8 cellular contexts compared by ENCODE assay signal in genomic region chr17:75270966-75271232, GRCh38. TPM values are rescaled to one million over a fixed set of nuclear protein-coding genes. Genes with fewer than 3 reads are reported as not detected.
DNase-seq lines count a peak whose midpoint lies in the region; ATAC-seq, FAIRE-seq and TF ChIP-seq lines count a peak whose summit lies in the region.

Gene MIF4GD, minus strand, starts transcription at chr17:75271231. Its CDS starts 1,036 bp downstream, at chr17:75270195.

- DNase-seq in H1 (ENCODE audit: low read depth in 1 of 2, low spot score in 2 of 2) (no peak), head of caudate nucleus (no peak), NCI-H1105 treated with DMSO at 0.1 percent for 48 hours (lab: John Stamatoyannopoulos, UW) (no peak), GOT3 (lab: John Stamatoyannopoulos, UW) (no peak)

- H2AFZ ChIP-seq in OCI-LY1 (ENCODE audit: low read length): no peak within 1 kb of the TSS
- peak within 1 kb of the TSS; percentile 43; the same call in 1 of the 2 replicates for H2AFZ ChIP-seq in H1 (ENCODE audit: low read length)

- POLR2A ChIA-PET in H1 (lab: Charles Lee; ENCODE audit: partially characterized antibody): interaction anchor here (0.6 to 6.7 kb wide), 20 partner anchors 9 to 1312 kb away, joined by 3 to 62 read pairs (median 4); partner anchors contain the start of genes GGA3, GRB2, MRPS7 and SLC25A19

- CTCF ChIA-PET in H1 (lab: Charles Lee; ENCODE audit: partially characterized antibody): interaction anchor here (0.6 to 21.2 kb wide), 48 partner anchors 9 to 635 kb away, joined by 3 to 369 read pairs (median 4); partner anchors contain the start of genes GGA3, GRB2, MRPS7 and NT5C

- no peaks in the 10 kb centered on the region for H3K27me3 ChIP-seq in OCI-LY1 (ENCODE audit: insufficient read depth, low read length)
- no peaks in the 10 kb centered on the region for H3K27me3 ChIP-seq in H1 (replicated peaks in 1 of 4; ENCODE audit: control insufficient read depth in 3 of 4, extremely low read depth in 1 of 4, insufficient read depth in 3 of 4, low read length in 3 of 4)
- H3K27me3 ChIP-seq in muscle layer of colon (ENCODE audit: control insufficient read depth in 1 of 2, insufficient read depth in 2 of 2, low read length in 2 of 2): no peaks in the 10 kb centered on the region

- H3K4me2 ChIP-seq in OCI-LY1 (ENCODE audit: low read length): peak within 1 kb of the TSS; percentile 97
- H3K4me2 ChIP-seq in H1 (ENCODE audit: insufficient read depth in 1 of 2, low read depth in 2 of 2, low read length in 2 of 2): peak within 1 kb of the TSS; percentile 70 to 95

- H3K4me3 ChIP-seq in OCI-LY1 (ENCODE audit: low read depth, low read length, poor library complexity, severe bottlenecking): peak within 1 kb of the TSS; percentile 81
- H3K4me3 ChIP-seq in H1 (ENCODE audit: extremely low read depth in 1 of 4, insufficient read depth in 2 of 4, low read depth in 3 of 4, low read length in 4 of 4): peak within 1 kb of the TSS; percentile 84 to 91 (median 87)
- H3K4me3 ChIP-seq in muscle layer of colon (ENCODE audit: low read depth in 1 of 2, low read length in 2 of 2): peak within 1 kb of the TSS; percentile 76 to 93

- H3K56ac ChIP-seq in H1 (replicated peaks; ENCODE audit: insufficient read length, low read depth, low read length): peak within 1 kb of the TSS; percentile 46

- no peaks in the 10 kb centered on the region for H4K20me1 ChIP-seq in OCI-LY1 (ENCODE audit: insufficient read depth, low read length)
- peaks cover 4 to 7% of the 10 kb centered on the region in 2 experiments for H4K20me1 ChIP-seq in H1 (replicated peaks in 1 of 2; ENCODE audit: control insufficient read depth in 1 of 2, insufficient read depth in 2 of 2, low read length in 2 of 2)

- no peak for TF ChIP-seq RAD21 in H1 (IDR thresholded peaks at IDR 0.05 in 1 of 2, conservative IDR thresholded peaks at IDR 0.05 in 1 of 2; ENCODE audit: low read depth in 2 of 2, low read length in 2 of 2)

- H3K4ac ChIP-seq in H1 (replicated peaks; ENCODE audit: insufficient read length, low read depth, low read length): peak within 1 kb of the TSS; percentile 59

- H3K23ac ChIP-seq in H1 (ENCODE audit: insufficient read length): no peak within 1 kb of the TSS

- peak within 1 kb of the TSS; percentile 61 for H4K5ac ChIP-seq in H1 (ENCODE audit: insufficient read length, low read depth, low read length)

- FAIRE-seq in H1 (lab: Jason Lieb, UNC): no peak

- no peaks in the 10 kb centered on the region for H3K79me1 ChIP-seq in H1 (ENCODE audit: low read depth, low read length)

- no peaks in the 10 kb centered on the region for H3K9me3 ChIP-seq in OCI-LY1 (ENCODE audit: low read length)
- no peaks in the 10 kb centered on the region for H3K9me3 ChIP-seq in H1 (ENCODE audit: insufficient read depth in 2 of 2, low read depth in 1 of 2, low read length in 1 of 2)
- no peaks in the 10 kb centered on the region for H3K9me3 ChIP-seq in muscle layer of colon (ENCODE audit: low read length)

- H3K9ac ChIP-seq in OCI-LY1 (ENCODE audit: low read length) (peak within 1 kb of the TSS; percentile 91), H1 (replicated peaks in 1 of 4; ENCODE audit: extremely low read depth in 1 of 4, low read depth in 3 of 4, low read length in 3 of 4) (peak within 1 kb of the TSS; percentile 25 to 90 (median 61); a peak in 6 of 7 replicates), muscle layer of colon (ENCODE audit: low read length) (peak within 1 kb of the TSS; percentile 76)

- peaks cover 15% of the 10 kb centered on the region for H3K23me2 ChIP-seq in H1 (ENCODE audit: low read depth, low read length)

- H2BK15ac ChIP-seq in H1 (ENCODE audit: low read length): no peak within 1 kb of the TSS; the same call in 1 of the 2 replicates

- H2BK20ac ChIP-seq in H1 (ENCODE audit: low read length): no peak within 1 kb of the TSS

- H3K79me2 ChIP-seq in OCI-LY1 (ENCODE audit: insufficient read depth, low read length) (no peaks in the 10 kb centered on the region), H1 (ENCODE audit: control insufficient read depth in 1 of 2, insufficient read depth in 2 of 2, low read length in 2 of 2) (no peaks in the 10 kb centered on the region)

- H3K9me2 ChIP-seq in OCI-LY1 (ENCODE audit: low read depth, low read length): no peaks in the 10 kb centered on the region

- TF ChIP-seq EP300 in H1 (IDR thresholded peaks at IDR 0.05; ENCODE audit: borderline replicate concordance in 1 of 2, low read depth in 2 of 2, low read length in 2 of 2): no peak

- WGBS in H1 (ENCODE audit: extremely low coverage in 1 of 2, insufficient coverage in 1 of 2, insufficient read length in 1 of 2, insufficient replicate concordance in 2 of 2, low coverage in 1 of 2, low lambda C conversion rate in 2 of 2, missing lambda C conversion rate in 1 of 2), 2 experiments: 0% methylated on average over 2 of the region's 39 CpGs; no CpG with 5 or more reads in 1 of the 2 experiments

- H4K8ac ChIP-seq in H1 (ENCODE audit: extremely low read depth, insufficient read depth, low read length): peak within 1 kb of the TSS; percentile 88

- no peak; a peak in 1 of 3 replicates for TF ChIP-seq POLR2A in H1 (IDR thresholded peaks at IDR 0.05; ENCODE audit: control extremely low read depth in 1 of 2, low read depth in 2 of 2, low read length in 2 of 2)

- H3K4me1 ChIP-seq in OCI-LY1 (ENCODE audit: insufficient read depth, low read length, severe bottlenecking) (peaks cover 41% of the 10 kb centered on the region), H1 (replicated peaks in 1 of 4; ENCODE audit: control insufficient read depth in 3 of 4, insufficient read depth in 4 of 4, low read length in 3 of 4) (peaks cover 0 to 9% (median 7%) of the 10 kb centered on the region in 4 experiments; a peak in 4 of 7 replicates), muscle layer of colon (ENCODE audit: insufficient read depth, low read length) (peaks cover 26% of the 10 kb centered on the region)

- no peak within 1 kb of the TSS for H2BK120ac ChIP-seq in H1 (replicated peaks; ENCODE audit: low read depth, low read length)

- peak within 1 kb of the TSS; percentile 67 for H3K14ac ChIP-seq in H1 (ENCODE audit: insufficient read length)

- H3K18ac ChIP-seq in H1 (ENCODE audit: extremely low read depth, low read length): peak within 1 kb of the TSS; percentile 93

- ATAC-seq in GM19035 (IDR thresholded peaks at IDR 0.05; ENCODE audit: unreplicated experiment): peak; percentile 11
- ATAC-seq in HG03432 (IDR thresholded peaks at IDR 0.05; ENCODE audit: unreplicated experiment): no peak

- no peak within 1 kb of the TSS for H4K91ac ChIP-seq in H1 (replicated peaks; ENCODE audit: insufficient read length, low read length)

- peaks cover 45% of the 10 kb centered on the region for H3K36me3 ChIP-seq in OCI-LY1 (ENCODE audit: insufficient read depth, low read length)
- peaks cover 5 to 17% (median 10%) of the 10 kb centered on the region in 4 experiments for H3K36me3 ChIP-seq in H1 (ENCODE audit: control insufficient read depth in 2 of 4, insufficient read depth in 4 of 4, low read length in 3 of 4)
- peaks cover 16% of the 10 kb centered on the region for H3K36me3 ChIP-seq in muscle layer of colon (ENCODE audit: insufficient read depth, low read length)

- H3K27ac ChIP-seq in OCI-LY1 (ENCODE audit: low read depth, low read length, poor library complexity, severe bottlenecking) (peak within 1 kb of the TSS; percentile 69), H1 (ENCODE audit: low read depth, low read length) (peak within 1 kb of the TSS; percentile 21; the same call in 1 of the 2 replicates), muscle layer of colon (ENCODE audit: low read depth, low read length) (peak within 1 kb of the TSS; percentile 90)

- H2AK5ac ChIP-seq in H1 (ENCODE audit: low read depth, low read length): no peak within 1 kb of the TSS

- intact Hi-C loops in head of caudate nucleus (cut with DNase I): no loop called here

- H3F3A ChIP-seq in OCI-LY1 (ENCODE audit: insufficient read depth, low read length): peaks cover 5% of the 10 kb centered on the region; the same call in 1 of the 2 replicates

- peak within 1 kb of the TSS; percentile 63; the same call in 1 of the 2 replicates for H2BK5ac ChIP-seq in H1 (ENCODE audit: low read depth, low read length)

- TF ChIP-seq CTCF in OCI-LY1 (IDR thresholded peaks at IDR 0.05; ENCODE audit: low read length): no peak
- TF ChIP-seq CTCF in H1 (IDR thresholded peaks at IDR 0.05; ENCODE audit: control extremely low read depth in 1 of 3, insufficient read depth in 1 of 3, low read depth in 1 of 3, low read length in 3 of 3): no peak

- H2BK12ac ChIP-seq in H1 (ENCODE audit: low read depth, low read length): no peak within 1 kb of the TSS

TF ChIP-seq in H1, 55 proteins besides CTCF, POLR2A, EP300 and RAD21:
- peak; percentile 26 for TF ChIP-seq ASH2L (IDR thresholded peaks at IDR 0.05; ENCODE audit: low read length)
- 0 out of 2 replicates have a peak, but pooled peaks have one; percentile 10 for TF ChIP-seq TBP (IDR thresholded peaks at IDR 0.05; ENCODE audit: low read depth, low read length)
- no peak for TF ChIP-seq RNF2 (IDR thresholded peaks at IDR 0.05; ENCODE audit: borderline replicate concordance, low read depth, low read length, missing control alignments, poor library complexity, severe bottlenecking)
- peak; percentile 78 for TF ChIP-seq PHF8 (conservative IDR thresholded peaks at IDR 0.05; ENCODE audit: low read depth, low read length)
- peak; percentile 69 for TF ChIP-seq TAF7 (optimal IDR thresholded peaks at IDR 0.05; ENCODE audit: borderline replicate concordance, low read depth, low read length)
- TF ChIP-seq CTBP2 (IDR thresholded peaks at IDR 0.05; ENCODE audit: borderline replicate concordance, insufficient read depth, insufficient read length, low read length): no peak
- TF ChIP-seq RBBP5 (IDR thresholded peaks at IDR 0.05; ENCODE audit: borderline replicate concordance, low read depth, low read length): peak; percentile 77; the same call in 1 of the 2 replicates
TF ChIP-seq in H1: peak in this region for 5.

RNA-seq across cellular contexts. Expression of gene MIF4GD, which starts in this region (rescaled TPM):
- total RNA-seq in H1 (2021; fragmentation: NEBNext Ultra II Directional; extraction: Animal tissue kit (Norgen Biotek cat#: 25700)): 16.1 and 17.5 TPM in 2 replicates
- polyA plus RNA-seq in H1 (2011; rRNA removed): 51.1 and 60.6 TPM in 2 replicates
- 50.3 TPM for polyA plus RNA-seq in H1 (2011; cell fraction: cytosol; rRNA removed)
- polyA plus RNA-seq in H1 (2011; cell fraction: nucleus; rRNA removed): 38.8 TPM
- 18.3 to 30.8 TPM (median 24.5 TPM) in 4 replicates for polyA plus RNA-seq in H1 (2012, experiment 1 of 2)
- polyA plus RNA-seq in H1 (2012, experiment 2 of 2): 29.7 TPM
- 18.4 TPM for polyA plus RNA-seq in H1 (2013, experiment 1 of 2)
- 18.0 TPM for polyA plus RNA-seq in H1 (2013, experiment 2 of 2)
- 29.5 and 38.8 TPM in 2 replicates for polyA minus RNA-seq in H1 (2011; rRNA and poly(A)+ RNA removed)
- polyA minus RNA-seq in H1 (2011; cell fraction: cytosol; rRNA and poly(A)+ RNA removed): 10.4 TPM
- polyA minus RNA-seq in H1 (2011; cell fraction: nucleus; rRNA and poly(A)+ RNA removed): 13.0 TPM

Comparison
In these comparisons a context has a peak if more than half of its experiments do, and no peak if none do; other contexts are left out.
1. H3K27ac ChIP-seq: peak in every context shown above with its lines; median percentile 90 in muscle layer of colon; 69 in OCI-LY1; 21 in H1.